Comparison of ENCODE assay signal across 8 cellular contexts in the genomic region with DNA sequence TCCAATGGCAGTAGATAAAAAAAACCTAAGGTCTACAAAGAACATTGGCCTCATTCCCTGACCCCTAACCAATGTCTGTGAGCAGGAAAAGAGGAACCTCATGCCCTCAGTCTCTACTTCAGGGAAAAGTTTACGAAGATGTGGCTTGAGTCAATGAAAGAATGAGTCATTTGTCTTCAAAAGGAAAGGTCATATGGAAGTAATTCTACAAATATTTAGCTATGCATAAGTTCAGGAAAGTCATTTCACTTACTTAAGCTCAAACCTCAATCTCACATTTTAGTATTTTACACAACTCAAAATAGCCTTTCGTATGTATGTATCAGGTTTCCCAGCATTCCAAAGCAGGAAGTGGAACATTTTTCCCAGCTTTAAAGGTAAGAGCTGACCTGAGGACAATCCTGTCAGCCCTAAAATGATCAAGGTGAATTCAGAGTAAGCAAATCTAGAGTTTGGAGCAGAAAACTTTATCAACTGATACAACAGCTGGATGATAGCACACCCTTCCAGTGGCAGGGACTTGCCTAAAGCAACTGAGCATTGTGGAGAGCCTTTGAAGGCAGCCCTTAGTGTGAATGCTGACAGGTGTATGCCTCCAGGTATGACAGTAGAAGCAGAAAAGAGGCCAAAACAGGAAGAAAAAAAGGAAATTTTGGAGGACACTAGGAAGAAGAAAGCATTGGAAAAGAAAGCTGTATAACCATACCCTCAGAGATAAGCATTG. TPM values are rescaled to one million over a fixed set of nuclear protein-coding genes. Genes with fewer than 3 reads are reported as not detected.
DNase-seq lines count a peak whose midpoint lies in the region; ATAC-seq, FAIRE-seq and TF ChIP-seq lines count a peak whose summit lies in the region.

No MANE protein-coding gene starts in this region.

- H3K36me3 Mint-ChIP-seq in CD4-positive, CD25-positive, alpha-beta regulatory T cell = peaks cover 22% of the 10 kb centered on the region

- ATAC-seq in CD4-positive, CD25-positive, alpha-beta regulatory T cell (ENCODE audit: low read depth in 2 of 2) = no peak
- ATAC-seq in GM18519 (IDR thresholded peaks at IDR 0.05; ENCODE audit: low FRiP score, unreplicated experiment) (no peak), GM18520 (IDR thresholded peaks at IDR 0.05; ENCODE audit: unreplicated experiment) (no peak)

- no peaks in the 10 kb centered on the region for H3K27me3 ChIP-seq in CD4-positive, CD25-positive, alpha-beta regulatory T cell (ENCODE audit: control insufficient read depth, insufficient read depth, low read length)

- no peak for TF ChIP-seq CTCF in astrocyte of the cerebellum (IDR thresholded peaks at IDR 0.05; ENCODE audit: low read depth, low read length, missing control alignments)

- H3K27ac ChIP-seq in CD4-positive, CD25-positive, alpha-beta regulatory T cell (ENCODE audit: insufficient read depth, low read length, poor library complexity, severe bottlenecking) = no peak overlapping the region

- H3K4me1 ChIP-seq in CD4-positive, CD25-positive, alpha-beta regulatory T cell (ENCODE audit: control insufficient read depth, insufficient read depth, low read length, poor library complexity, severe bottlenecking) = no peaks in the 10 kb centered on the region

- H3K4me1 Mint-ChIP-seq in CD4-positive, CD25-positive, alpha-beta regulatory T cell = peaks cover 0 to 14% (median 7%) of the 10 kb centered on the region in 4 donors

- peaks cover 31% of the 10 kb centered on the region for H3K36me3 ChIP-seq in CD4-positive, CD25-positive, alpha-beta regulatory T cell (ENCODE audit: control insufficient read depth, insufficient read depth, low read length)

- FAIRE-seq in HTR-8/SVneo (lab: Jason Lieb, UNC) = no peak

- H3K9me3 ChIP-seq in CD4-positive, CD25-positive, alpha-beta regulatory T cell (ENCODE audit: control insufficient read depth in 2 of 2, low read length in 2 of 2) = no peaks in the 10 kb centered on the region

- peak overlapping the region in 2 of 3 donors; percentile 11 to 73 for H3K27ac Mint-ChIP-seq in CD4-positive, CD25-positive, alpha-beta regulatory T cell

- H3K4me3 ChIP-seq in CD4-positive, CD25-positive, alpha-beta regulatory T cell (ENCODE audit: low read depth, low read length) = no peak overlapping the region
- no peak overlapping the region for H3K4me3 ChIP-seq in astrocyte of the cerebellum (ENCODE audit: low read depth, low read length)

- H3K4me3 Mint-ChIP-seq in CD4-positive, CD25-positive, alpha-beta regulatory T cell = no peak overlapping the region

- H3K9me3 Mint-ChIP-seq in CD4-positive, CD25-positive, alpha-beta regulatory T cell = no peaks in the 10 kb centered on the region

- no peaks in the 10 kb centered on the region for H3K27me3 Mint-ChIP-seq in CD4-positive, CD25-positive, alpha-beta regulatory T cell

- DNase-seq in CD4-positive, CD25-positive, alpha-beta regulatory T cell = no peak
- DNase-seq in HTR-8/SVneo (ENCODE audit: insufficient read length, low spot score) (peak; percentile 37), astrocyte of the cerebellum (ENCODE audit: low read depth) (peak; percentile 95), myocyte (ENCODE audit: low read depth) (peak; percentile 27), NCI-H69 (lab: John Stamatoyannopoulos, UW) (no peak), NCI-H345 (lab: John Stamatoyannopoulos, UW) (no peak)

- in situ Hi-C loops in astrocyte of the cerebellum (cut with HindIII; ENCODE audit: low sequenced_read_pairs) = loop anchor here (25.0 kb wide), 1 partner anchor 94 kb away; no protein-coding TSS in a partner anchor

RNA-seq across cellular contexts. Expression of gene ACKR4, which starts 53.9 kb away (rescaled TPM):
- 0.27 TPM for total RNA-seq in CD4-positive, CD25-positive, alpha-beta regulatory T cell
- under 1 TPM in 2 of 4 donors, not detected in 2; 0.11 to 0.16 TPM for polyA plus RNA-seq in CD4-positive, CD25-positive, alpha-beta regulatory T cell
- total RNA-seq in myocyte = not detected in 2 replicates
- 0.29 TPM for polyA plus RNA-seq in myocyte (2012)

Comparison
In these comparisons a context has a peak if more than half of its experiments do, and no peak if none do; other contexts are left out.
1. DNase-seq: peak in HTR-8/SVneo (single experiment), astrocyte of the cerebellum (single experiment) and myocyte (single experiment); none in CD4-positive, CD25-positive, alpha-beta regulatory T cell (0 of 3), NCI-H69 (single experiment) and NCI-H345 (single experiment).